In the genomic region with DNA sequence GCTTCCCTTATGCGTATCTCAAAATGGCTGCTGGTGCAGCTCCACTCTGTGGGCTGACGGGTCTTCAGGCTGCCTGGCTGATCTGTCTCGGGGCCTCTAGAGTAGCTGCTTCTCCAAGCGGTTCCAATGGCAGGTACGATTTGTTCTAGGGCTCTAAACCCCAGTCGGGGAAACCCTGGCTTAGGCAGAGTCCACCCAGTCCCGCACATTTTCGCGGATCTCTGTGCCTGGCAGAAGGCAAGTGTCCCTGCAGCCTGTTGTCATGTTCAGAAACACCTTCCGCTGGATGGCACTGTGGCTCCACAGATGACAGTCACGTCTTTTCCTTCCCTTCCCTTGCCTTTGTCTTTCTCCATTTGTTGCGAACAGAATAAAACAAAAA, we compare ENCODE assay signal across 9 cellular contexts. TPM values are rescaled to one million over a fixed set of nuclear protein-coding genes. Genes with fewer than 3 reads are reported as not detected.
DNase-seq lines count a peak whose midpoint lies in the region; ATAC-seq and TF ChIP-seq lines count a peak whose summit lies in the region.
"Had no signal": no experiment of that assay in that cellular context is flagged by ENCODE, and none has a peak within 500 bp of the region (broad histone marks: within the 10 kb centered on the region; RNA-seq: fewer than 3 reads in every experiment).

No MANE protein-coding gene starts in this region.

- H3K36me3 Mint-ChIP-seq in GM23338 (ENCODE audit: low read depth), result peaks cover 29% of the 10 kb centered on the region

- no peak overlapping the region for H3K27ac Mint-ChIP-seq in GM23338

- ATAC-seq in GM23338 (no peak), GM19452 (IDR thresholded peaks at IDR 0.05; ENCODE audit: unreplicated experiment) (no peak), HG03460 (IDR thresholded peaks at IDR 0.05; ENCODE audit: unreplicated experiment) (no peak)

- H3K27me3 Mint-ChIP-seq in GM23338 (ENCODE audit: insufficient read depth, low read depth, poor library complexity), result peaks cover 2% of the 10 kb centered on the region

- no peak overlapping the region for H2AFZ ChIP-seq in GM23338

- H3K9me2 ChIP-seq in GM23338 (ENCODE audit: insufficient read depth), result no peaks in the 10 kb centered on the region

- no peak overlapping the region for H3K27ac ChIP-seq in GM23338 (ENCODE audit: low read depth)
- H3K27ac ChIP-seq in WERI-Rb-1, result peak overlapping the region; percentile 95
- H3K27ac ChIP-seq: prostate gland had no signal

- no peaks in the 10 kb centered on the region for H3K4me1 ChIP-seq in GM23338 (ENCODE audit: insufficient read depth)
- H3K4me1 ChIP-seq: prostate gland had no signal

- H3K4me3 ChIP-seq in GM23338 (no peak overlapping the region), WERI-Rb-1 (ENCODE audit: low read depth, low read length) (peak overlapping the region; percentile 45)
- H3K4me3 ChIP-seq: prostate gland had no signal

- TF ChIP-seq CTCF in GM23338 (conservative IDR thresholded peaks at IDR 0.05; ENCODE audit: low read depth in 2 of 2) (peak in 1 of 2 experiments; percentile 17; a peak in 1 of 4 replicates), WERI-Rb-1 (IDR thresholded peaks at IDR 0.05; ENCODE audit: low read depth, low read length) (peak; percentile 61)

- no peaks in the 10 kb centered on the region for H3K9me3 ChIP-seq in WERI-Rb-1 (ENCODE audit: severe bottlenecking)
- H3K9me3 ChIP-seq: prostate gland had no signal

- H3K79me2 ChIP-seq in GM23338 (replicated peaks; ENCODE audit: insufficient read depth), result no peaks in the 10 kb centered on the region

- H3K4me2 ChIP-seq in GM23338, result no peak overlapping the region

- H3K4me3 Mint-ChIP-seq in GM23338, result no peak overlapping the region

- no peaks in the 10 kb centered on the region for H3K9me3 Mint-ChIP-seq in GM23338

- H3K36me3 ChIP-seq in GM23338 (ENCODE audit: insufficient read depth) (no peaks in the 10 kb centered on the region), WERI-Rb-1 (no peaks in the 10 kb centered on the region)
- H3K36me3 ChIP-seq: prostate gland had no signal

- H3K4me1 Mint-ChIP-seq in GM23338, result no peaks in the 10 kb centered on the region; the same call in 2 of the 3 replicates

- no peaks in the 10 kb centered on the region for H3K27me3 ChIP-seq in GM23338 (ENCODE audit: insufficient read depth)
- no peaks in the 10 kb centered on the region for H3K27me3 ChIP-seq in WERI-Rb-1 (ENCODE audit: insufficient read depth, low read depth, severe bottlenecking)

- no peaks in the 10 kb centered on the region; the same call in 1 of the 2 replicates for H4K20me1 ChIP-seq in GM23338 (replicated peaks; ENCODE audit: insufficient read depth)

- H3F3A ChIP-seq in GM23338 (replicated peaks; ENCODE audit: low read depth), result no peaks in the 10 kb centered on the region

- peak; percentile 8 for DNase-seq in GM23338 (ENCODE audit: low spot score)
- peak; percentile 74 for DNase-seq in WERI-Rb-1
- DNase-seq in inferior parietal cortex (ENCODE audit: extremely low spot score), result peak; percentile 50
- DNase-seq in stimulated activated CD8-positive, alpha-beta memory T cell treated with anti-CD3 and anti-CD28 coated beads, Interleukin-4, amount 100 ng/mL, for 24 hours (ENCODE audit: low read depth), result peak; percentile 54
- DNase-seq in NCI-H226, result no peak
- DNase-seq: T1000 had no signal

TF ChIP-seq in GM23338, 12 proteins besides CTCF, POLR2A, EP300 and RAD21 (continues in another document):
- TF ChIP-seq STAT1 (IDR thresholded peaks at IDR 0.05; ENCODE audit: unreplicated experiment) (no peak), CREB1 (CRISPR knock-in tag; IDR thresholded peaks at IDR 0.05; ENCODE audit: low read depth) (no peak), JUNB (IDR thresholded peaks at IDR 0.05; ENCODE audit: unreplicated experiment) (no peak), EZH2 (IDR thresholded peaks at IDR 0.05; ENCODE audit: low read depth, unreplicated experiment) (no peak), ZNF331 (CRISPR knock-in tag; IDR thresholded peaks at IDR 0.05; ENCODE audit: low read depth) (no peak), EZH2phosphoT487 (IDR thresholded peaks at IDR 0.05; ENCODE audit: unreplicated experiment) (no peak)
- TF ChIP-seq, protein P1, sequence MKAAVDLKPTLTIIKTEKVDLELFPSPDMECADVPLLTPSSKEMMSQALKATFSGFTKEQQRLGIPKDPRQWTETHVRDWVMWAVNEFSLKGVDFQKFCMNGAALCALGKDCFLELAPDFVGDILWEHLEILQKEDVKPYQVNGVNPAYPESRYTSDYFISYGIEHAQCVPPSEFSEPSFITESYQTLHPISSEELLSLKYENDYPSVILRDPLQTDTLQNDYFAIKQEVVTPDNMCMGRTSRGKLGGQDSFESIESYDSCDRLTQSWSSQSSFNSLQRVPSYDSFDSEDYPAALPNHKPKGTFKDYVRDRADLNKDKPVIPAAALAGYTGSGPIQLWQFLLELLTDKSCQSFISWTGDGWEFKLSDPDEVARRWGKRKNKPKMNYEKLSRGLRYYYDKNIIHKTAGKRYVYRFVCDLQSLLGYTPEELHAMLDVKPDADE (IDR thresholded peaks at IDR 0.05), result no peak
- TF ChIP-seq, protein P2, sequence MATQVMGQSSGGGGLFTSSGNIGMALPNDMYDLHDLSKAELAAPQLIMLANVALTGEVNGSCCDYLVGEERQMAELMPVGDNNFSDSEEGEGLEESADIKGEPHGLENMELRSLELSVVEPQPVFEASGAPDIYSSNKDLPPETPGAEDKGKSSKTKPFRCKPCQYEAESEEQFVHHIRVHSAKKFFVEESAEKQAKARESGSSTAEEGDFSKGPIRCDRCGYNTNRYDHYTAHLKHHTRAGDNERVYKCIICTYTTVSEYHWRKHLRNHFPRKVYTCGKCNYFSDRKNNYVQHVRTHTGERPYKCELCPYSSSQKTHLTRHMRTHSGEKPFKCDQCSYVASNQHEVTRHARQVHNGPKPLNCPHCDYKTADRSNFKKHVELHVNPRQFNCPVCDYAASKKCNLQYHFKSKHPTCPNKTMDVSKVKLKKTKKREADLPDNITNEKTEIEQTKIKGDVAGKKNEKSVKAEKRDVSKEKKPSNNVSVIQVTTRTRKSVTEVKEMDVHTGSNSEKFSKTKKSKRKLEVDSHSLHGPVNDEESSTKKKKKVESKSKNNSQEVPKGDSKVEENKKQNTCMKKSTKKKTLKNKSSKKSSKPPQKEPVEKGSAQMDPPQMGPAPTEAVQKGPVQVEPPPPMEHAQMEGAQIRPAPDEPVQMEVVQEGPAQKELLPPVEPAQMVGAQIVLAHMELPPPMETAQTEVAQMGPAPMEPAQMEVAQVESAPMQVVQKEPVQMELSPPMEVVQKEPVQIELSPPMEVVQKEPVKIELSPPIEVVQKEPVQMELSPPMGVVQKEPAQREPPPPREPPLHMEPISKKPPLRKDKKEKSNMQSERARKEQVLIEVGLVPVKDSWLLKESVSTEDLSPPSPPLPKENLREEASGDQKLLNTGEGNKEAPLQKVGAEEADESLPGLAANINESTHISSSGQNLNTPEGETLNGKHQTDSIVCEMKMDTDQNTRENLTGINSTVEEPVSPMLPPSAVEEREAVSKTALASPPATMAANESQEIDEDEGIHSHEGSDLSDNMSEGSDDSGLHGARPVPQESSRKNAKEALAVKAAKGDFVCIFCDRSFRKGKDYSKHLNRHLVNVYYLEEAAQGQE (IDR thresholded peaks at IDR 0.05; ENCODE audit: unreplicated experiment), result no peak

RNA-seq across cellular contexts. Expression of a gene that starts 54.4 kb away (rescaled TPM):
- total RNA-seq in GM23338 (2014; rRNA removed; shearing (Covaris generic)), result 9.6 and 16.9 TPM in 2 replicates
- 197 and 206 TPM in 2 replicates for polyA plus RNA-seq in GM23338 (2016; fragmentation: Nextera tagmentation; extraction: Ambion mirVana)
